In genomic region chr19:2616741-2617392, GRCh38 we compare ENCODE assay signal across 10 cellular contexts.
DNase-seq lines count a peak whose midpoint lies in the region; ATAC-seq and TF ChIP-seq lines count a peak whose summit lies in the region.
"Had no signal": no experiment of that assay in that cellular context is flagged by ENCODE, and none has a peak within 500 bp of the region (broad histone marks: within the 10 kb centered on the region; RNA-seq: fewer than 3 reads in every experiment).

No MANE protein-coding gene starts in this region.

- H3K27me3 ChIP-seq in right atrium auricular region (no peaks in the 10 kb centered on the region), left lung (no peaks in the 10 kb centered on the region), transverse colon (no peaks in the 10 kb centered on the region), HAP-1 (ENCODE audit: low read depth) (no peaks in the 10 kb centered on the region)

- H3K9me3 Mint-ChIP-seq in activated B cell treated with CpG ODN at 0.5 μM for 24 hours, result no peaks in the 10 kb centered on the region

- in situ Hi-C loops in transverse colon (cut with MboI; ENCODE audit: low pct_ligation_motif_present in 1 of 4, low pct_unique_long_range_greater_than_20kb in 1 of 4, low sequenced_read_pairs in 3 of 4), result loop anchor here in 3 of 4 donors (5.0 to 25.0 kb wide), 4 partner anchors 142 to 305 kb away; partner anchors contain the start of genes GADD45B (in 1 of the 3) and LINGO3 (in 1 of the 3)
- in situ Hi-C loops in HAP-1 (cut with MboI; ENCODE audit: low sequenced_read_pairs), result no loop called here

- no peak for TF ChIP-seq POLR2A in transverse colon (IDR thresholded peaks at IDR 0.05)

- H3K4me1 ChIP-seq in right atrium auricular region (peaks cover 0 to 24% of the 10 kb centered on the region in 2 donors), left lung (peaks cover 3 to 94% of the 10 kb centered on the region in 2 donors), transverse colon (peaks cover 0 to 32% (median 4%) of the 10 kb centered on the region in 4 donors), HAP-1 (no peaks in the 10 kb centered on the region)

- TF ChIP-seq CTCF in right atrium auricular region (IDR thresholded peaks at IDR 0.05) (no peak), activated B cell treated with CpG ODN at 0.5 μM for 24 hours (IDR thresholded peaks at IDR 0.05) (no peak), left lung (IDR thresholded peaks at IDR 0.05) (no peak), transverse colon (IDR thresholded peaks at IDR 0.05) (no peak)

- no peaks in the 10 kb centered on the region for H3K27me3 Mint-ChIP-seq in activated B cell treated with CpG ODN at 0.5 μM for 24 hours

- peak; percentile 86 for DNase-seq in Right ventricle myocardium inferior (ENCODE audit: missing footprints)
- DNase-seq in right atrium auricular region (ENCODE audit: low spot score), result no peak
- DNase-seq in activated B cell treated with CpG ODN at 0.5 μM for 24 hours, result no peak
- DNase-seq in left lung, result peak; percentile 86 to 92
- DNase-seq in transverse colon, result peak; percentile 50
- no peak for DNase-seq in HAP-1 (ENCODE audit: low spot score in 2 of 2)
- DNase-seq in NCI-H510A (lab: John Stamatoyannopoulos, UW), result no peak
- DNase-seq: stimulated activated naive CD8-positive, alpha-beta T cell treated with anti-CD3 and anti-CD28 coated beads, Interleukin-15, Interleukin-2, amounts not matched to agents 100 U/mL and 50 U/mL, for 24 hours; WERI-Rb-1 had no signal

- peak overlapping the region; percentile 94 for H3K27ac Mint-ChIP-seq in activated B cell treated with CpG ODN at 0.5 μM for 24 hours

- no peak overlapping the region for H3K27ac ChIP-seq in right atrium auricular region
- H3K27ac ChIP-seq in left lung, result peak overlapping the region in 1 of 2 donors; percentile 93
- H3K27ac ChIP-seq in transverse colon, result peak overlapping the region in 1 of 4 donors; percentile 36
- H3K27ac ChIP-seq: WERI-Rb-1 had no signal

- H3K9me3 ChIP-seq in right atrium auricular region (no peaks in the 10 kb centered on the region), left lung (no peaks in the 10 kb centered on the region), transverse colon (no peaks in the 10 kb centered on the region), HAP-1 (0 out of 2 replicates have a peak, but pooled peaks cover 4% of the 10 kb centered on the region)

- intact Hi-C loops in Right ventricle myocardium inferior (cut with DNase I) (loop anchor here (10.0 kb wide), 1 partner anchor 452 kb away; the partner anchor contains the start of gene DOT1L), activated B cell treated with CpG ODN at 0.5 μM for 24 hours (cut with micrococcal nuclease) (loop anchor here (10.0 kb wide), 1 partner anchor 762 kb away; no protein-coding TSS in a partner anchor), left lung (cut with DNase I) (no loop called here), transverse colon (cut with DNase I; ENCODE audit: low total_unique reads) (no loop called here)

- WGBS in transverse colon (ENCODE audit: low coverage in 1 of 2), 2 donors, result 66% methylated on average over 13 of the region's 13 CpGs; no CpG with 5 or more reads in 1 of the 2 donors

- peaks cover 2% of the 10 kb centered on the region for H3K36me3 Mint-ChIP-seq in activated B cell treated with CpG ODN at 0.5 μM for 24 hours (ENCODE audit: low read depth)

- H3K4me3 ChIP-seq in right atrium auricular region, result no peak overlapping the region
- H3K4me3 ChIP-seq in left lung, result no peak overlapping the region
- H3K4me3 ChIP-seq in transverse colon, result no peak overlapping the region
- no peak overlapping the region for H3K4me3 ChIP-seq in HAP-1

- no peaks in the 10 kb centered on the region for H3K36me3 ChIP-seq in right atrium auricular region
- no peaks in the 10 kb centered on the region for H3K36me3 ChIP-seq in left lung
- no peaks in the 10 kb centered on the region for H3K36me3 ChIP-seq in transverse colon
- H3K36me3 ChIP-seq in HAP-1 (replicated peaks), result no peaks in the 10 kb centered on the region
- H3K36me3 ChIP-seq: WERI-Rb-1 had no signal

- ATAC-seq in Right ventricle myocardium inferior, result no peak
- peak; percentile 29 for ATAC-seq in activated B cell treated with CpG ODN at 0.5 μM for 24 hours (ENCODE audit: low read depth)
- peak; percentile 61 for ATAC-seq in left lung
- no peak for ATAC-seq in HG02763 (IDR thresholded peaks at IDR 0.05; ENCODE audit: unreplicated experiment)
- ATAC-seq: stimulated activated naive CD8-positive, alpha-beta T cell treated with anti-CD3 and anti-CD28 coated beads, Interleukin-15, Interleukin-2, amounts not matched to agents 100 U/mL and 50 U/mL, for 24 hours had no signal

- H3K4me3 Mint-ChIP-seq in activated B cell treated with CpG ODN at 0.5 μM for 24 hours, result peak overlapping the region; percentile 70

- TF ChIP-seq EP300 in transverse colon (IDR thresholded peaks at IDR 0.05; ENCODE audit: low read depth), result no peak

- H3K4me1 Mint-ChIP-seq in activated B cell treated with CpG ODN at 0.5 μM for 24 hours, result peaks cover 96% of the 10 kb centered on the region

- CTCF ChIA-PET in activated B cell treated with CpG ODN at 0.5 μM for 24 hours (lab: Charles Lee), result interaction anchor here (0.6 to 16.3 kb wide), 7 partner anchors 8 to 461 kb away, joined by 3 to 336 read pairs (median 3); partner anchors contain the start of gene GADD45B

- POLR2A ChIA-PET in activated B cell treated with CpG ODN at 0.5 μM for 24 hours (lab: Charles Lee), result interaction anchor here (0.5 to 29.7 kb wide), 14 partner anchors 9 to 531 kb away, joined by 3 to 979 read pairs (median 4); partner anchors contain the start of genes GADD45B and LMNB2

Comparison
In these comparisons a context has a peak if more than half of its experiments do, and no peak if none do; other contexts are left out.
1. DNase-seq: peak in Right ventricle myocardium inferior (single experiment), left lung (2 of 2) and transverse colon (single experiment); none in right atrium auricular region (single experiment), activated B cell treated with CpG ODN at 0.5 μM for 24 hours (single experiment), HAP-1 (0 of 2) and NCI-H510A (single experiment).
2. ATAC-seq: peak in activated B cell treated with CpG ODN at 0.5 μM for 24 hours (single experiment) and left lung (single experiment); none in Right ventricle myocardium inferior (single experiment) and HG02763 (single experiment).
3. intact Hi-C loops: an anchor here in Right ventricle myocardium inferior (10.0 kb wide) and activated B cell treated with CpG ODN at 0.5 μM for 24 hours (10.0 kb wide); none called in left lung and transverse colon.